9 cellular contexts compared by ENCODE assay signal in the genomic region with DNA sequence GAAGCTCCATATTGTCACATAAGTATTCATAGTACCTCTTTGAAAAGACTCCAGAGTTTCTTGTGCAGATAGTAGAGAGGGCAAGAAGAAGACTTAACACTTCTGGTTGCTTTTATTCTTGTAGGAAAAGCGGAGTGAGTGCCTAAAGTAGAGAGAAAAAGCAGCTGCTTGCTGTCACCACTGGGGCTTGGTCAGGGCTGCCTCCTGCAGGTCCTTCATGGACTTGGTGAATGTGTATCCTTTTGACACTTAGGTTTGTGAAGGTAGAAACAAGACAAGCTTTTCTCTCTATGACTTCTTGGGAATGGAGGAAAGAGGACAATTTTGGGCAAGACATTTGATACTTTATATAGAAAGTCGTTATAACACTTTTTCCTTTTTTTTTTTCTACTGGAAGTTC.
DNase-seq lines count a peak whose midpoint lies in the region; ATAC-seq and TF ChIP-seq lines count a peak whose summit lies in the region.
"Had no signal": no experiment of that assay in that cellular context is flagged by ENCODE, and none has a peak within 500 bp of the region (broad histone marks: within the 10 kb centered on the region; RNA-seq: fewer than 3 reads in every experiment).

No MANE protein-coding gene starts in this region.

- no peak for TF ChIP-seq POLR2A in sigmoid colon (IDR thresholded peaks at IDR 0.05)

- no peak overlapping the region for H3K4me3 Mint-ChIP-seq in immature natural killer cell
- H3K4me3 Mint-ChIP-seq: nephron progenitor cell had no signal

- TF ChIP-seq CTCF in AG09309 (IDR thresholded peaks at IDR 0.05; ENCODE audit: control insufficient read depth, insufficient read depth, low read depth, low read length, missing control alignments) (peak; percentile 19), GM12874 (IDR thresholded peaks at IDR 0.05; ENCODE audit: insufficient read depth, low read depth, low read length) (peak; percentile 35), fibroblast of villous mesenchyme (IDR thresholded peaks at IDR 0.05; ENCODE audit: insufficient read depth, low read depth, low read length) (peak; percentile 37), sigmoid colon (IDR thresholded peaks at IDR 0.05) (no peak)

- H3K36me3 Mint-ChIP-seq in immature natural killer cell = no peaks in the 10 kb centered on the region

- H3K9me3 Mint-ChIP-seq in immature natural killer cell = peaks cover 0 to 1% (median 0%) of the 10 kb centered on the region in 6 donors
- H3K9me3 Mint-ChIP-seq: nephron progenitor cell had no signal

- H3K4me3 ChIP-seq in AG09309 (ENCODE audit: control insufficient read depth, low read depth, low read length) (no peak overlapping the region), fibroblast of villous mesenchyme (ENCODE audit: low read depth, low read length) (no peak overlapping the region), sigmoid colon (no peak overlapping the region)

- H3K9me3 ChIP-seq in sigmoid colon = no peaks in the 10 kb centered on the region

- 65 to 70% methylated on average over 2 of the region's 2 CpGs for WGBS in sigmoid colon, 2 donors

- H3K27me3 Mint-ChIP-seq in immature natural killer cell (ENCODE audit: low read depth in 3 of 3) = peaks cover 0 to 5% (median 2%) of the 10 kb centered on the region in 3 donors

- H3K27ac Mint-ChIP-seq in immature natural killer cell = no peak overlapping the region
- H3K27ac Mint-ChIP-seq: nephron progenitor cell had no signal

- H3K27ac ChIP-seq in sigmoid colon = no peak overlapping the region

- intact Hi-C loops in sigmoid colon (cut with DNase I) = no loop called here

- H3K36me3 ChIP-seq in sigmoid colon = no peaks in the 10 kb centered on the region

- no peak for DNase-seq in AG09309 (ENCODE audit: low read depth)
- peak; percentile 64 for DNase-seq in NCI-H146 (lab: John Stamatoyannopoulos, UW)
- peak; percentile 8 for DNase-seq in fibroblast of villous mesenchyme (ENCODE audit: low read depth)
- DNase-seq in immature natural killer cell = no peak
- DNase-seq in stimulated activated naive CD4-positive, alpha-beta T cell (lab: John Stamatoyannopoulos, UW) = no peak
- DNase-seq in sigmoid colon = no peak
- DNase-seq: nephron progenitor cell had no signal

- H3K4me1 ChIP-seq in sigmoid colon = no peaks in the 10 kb centered on the region

- no peak for TF ChIP-seq EP300 in sigmoid colon (IDR thresholded peaks at IDR 0.05)

- H3K4me1 Mint-ChIP-seq in immature natural killer cell = no peaks in the 10 kb centered on the region
- H3K4me1 Mint-ChIP-seq: nephron progenitor cell had no signal

- H3K27me3 ChIP-seq in sigmoid colon = no peaks in the 10 kb centered on the region

- no peak for ATAC-seq in GM21515 (IDR thresholded peaks at IDR 0.05; ENCODE audit: unreplicated experiment)

Comparison
In these comparisons a context has a peak if more than half of its experiments do, and no peak if none do; other contexts are left out.
1. DNase-seq: peak in NCI-H146 (single experiment) and fibroblast of villous mesenchyme (single experiment); none in AG09309 (single experiment), immature natural killer cell (0 of 3), stimulated activated naive CD4-positive, alpha-beta T cell (0 of 6) and sigmoid colon (single experiment).
2. CTCF ChIP-seq: peak in AG09309 (single experiment), GM12874 (single experiment) and fibroblast of villous mesenchyme (single experiment); none in sigmoid colon (0 of 4).